Comparison of ENCODE assay signal across 27 cellular contexts in the genomic region with DNA sequence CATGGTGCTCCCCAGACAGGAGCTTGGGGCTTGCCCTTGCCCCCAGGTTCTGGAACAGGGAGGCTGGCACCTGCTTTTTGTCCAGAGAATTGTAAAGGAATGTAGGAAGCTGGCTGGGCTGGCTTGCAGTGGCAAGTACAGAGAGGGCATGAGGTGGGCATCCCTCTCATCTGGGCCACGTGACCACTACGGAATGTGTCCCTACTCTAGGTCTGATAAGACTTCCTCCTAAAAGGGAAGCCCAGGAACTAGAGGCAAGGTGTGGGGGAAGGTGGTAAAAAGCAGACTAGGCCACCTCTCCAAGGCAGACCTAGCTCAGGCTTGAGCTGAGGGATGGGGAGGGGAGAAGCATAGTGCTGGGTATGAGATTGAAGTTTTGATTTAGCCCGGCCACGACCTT. TPM values are rescaled to one million over a fixed set of nuclear protein-coding genes. Genes with fewer than 3 reads are reported as not detected.
"Had no signal": no experiment of that assay in that cellular context is flagged by ENCODE, and none has a peak within 500 bp of the region (broad histone marks: within the 10 kb centered on the region; RNA-seq: fewer than 3 reads in every experiment).

No MANE protein-coding gene starts in this region.

- H3K4me1 ChIP-seq: vagina had no signal

- DNase-seq: activated CD4-positive, alpha-beta memory T cell treated with anti-CD3 and anti-CD28 coated beads, Interleukin-2, amount 10 ng/mL, durations not matched to agents 7 days and 5 days; activated CD4-positive, alpha-beta T cell treated with anti-CD3 and anti-CD28 coated beads for 1 hour; activated CD4-positive, alpha-beta T cell treated with anti-CD3 and anti-CD28 coated beads, Interleukin-2, amount 10 ng/mL, durations not matched to agents 7 days and 5 days; activated CD8-positive, alpha-beta memory T cell treated with anti-CD3 and anti-CD28 coated beads, Interleukin-2, amount 50 U/mL, for 48 hours; activated gamma-delta T cell; activated naive CD8-positive, alpha-beta T cell treated with anti-CD3 and anti-CD28 coated beads, Interleukin-2, amount 10 ng/mL, durations not matched to agents 7 days and 5 days; activated T-cell treated with anti-CD3 and anti-CD28 coated beads, Interleukin-2, amount 50 U/mL, for 24 hours; central memory CD4-positive, alpha-beta T cell; effector CD4-positive, alpha-beta T cell; esophagus squamous epithelium; foreskin melanocyte; mammary epithelial cell; retina; stimulated activated CD4-positive, alpha-beta T cell treated with anti-CD3 and anti-CD28 coated beads, Interleukin-1b, Interleukin-23, amount 100 ng/mL, for 48 hours; stimulated activated naive CD4-positive, alpha-beta T cell treated with Interleukin-2 at 50 U/mL for 16 hours had no signal

- H3K27ac ChIP-seq: epithelial cell of prostate, esophagus squamous epithelium, prostate gland, testis, vagina had no signal

- H3K27me3 ChIP-seq: ovary, testis, vagina had no signal

- H3K4me3 ChIP-seq: esophagus squamous epithelium, heart right ventricle, ovary, prostate gland, smooth muscle cell, testis, vagina had no signal

- H3K9me3 ChIP-seq: esophagus squamous epithelium, heart right ventricle, ovary, prostate gland, testis, vagina had no signal

- H3K36me3 ChIP-seq: esophagus squamous epithelium, heart right ventricle, ovary, prostate gland, vagina had no signal

RNA-seq across cellular contexts. Expression of a gene that starts 38.8 kb away (rescaled TPM):
- total RNA-seq: glomerular endothelial cell had no signal

RNA-seq across cellular contexts. Expression of a gene that starts 42.0 kb away (rescaled TPM):
- total RNA-seq: activated CD4-positive, alpha-beta memory T cell treated with anti-CD3 and anti-CD28 coated beads, Interleukin-2, amount 10 ng/mL, durations not matched to agents 7 days and 5 days; activated CD4-positive, alpha-beta T cell treated with anti-CD3 and anti-CD28 coated beads, Interleukin-2, amount 10 ng/mL, durations not matched to agents 7 days and 5 days; activated naive CD8-positive, alpha-beta T cell treated with anti-CD3 and anti-CD28 coated beads, Interleukin-2, amount 10 ng/mL, durations not matched to agents 7 days and 5 days; astrocyte; dermis blood vessel endothelial cell; esophagus squamous epithelium; glomerular endothelial cell; heart right ventricle; mammary epithelial cell; mesothelial cell of epicardium; ovary; prostate gland; smooth muscle cell; testis; vagina had no signal
- polyA plus RNA-seq: heart right ventricle, mammary epithelial cell, ovary, smooth muscle cell had no signal

RNA-seq across cellular contexts. Expression of a gene that starts 52.8 kb away (rescaled TPM):
- total RNA-seq: activated CD4-positive, alpha-beta memory T cell treated with anti-CD3 and anti-CD28 coated beads, Interleukin-2, amount 10 ng/mL, durations not matched to agents 7 days and 5 days; activated CD4-positive, alpha-beta T cell treated with anti-CD3 and anti-CD28 coated beads, Interleukin-2, amount 10 ng/mL, durations not matched to agents 7 days and 5 days; activated naive CD8-positive, alpha-beta T cell treated with anti-CD3 and anti-CD28 coated beads, Interleukin-2, amount 10 ng/mL, durations not matched to agents 7 days and 5 days; astrocyte; dermis blood vessel endothelial cell; glomerular endothelial cell; left lobe of liver; mammary epithelial cell; ovary; smooth muscle cell; vagina had no signal
- polyA plus RNA-seq: mammary epithelial cell had no signal
